ENCODE assay signal across 23 cellular contexts in genomic region chr22:46502776-46503175, GRCh38. TPM values are rescaled to one million over a fixed set of nuclear protein-coding genes. Genes with fewer than 3 reads are reported as not detected.
DNase-seq lines count a peak whose midpoint lies in the region; ATAC-seq and TF ChIP-seq lines count a peak whose summit lies in the region.
"Had no signal": no experiment of that assay in that cellular context is flagged by ENCODE, and none has a peak within 500 bp of the region (broad histone marks: within the 10 kb centered on the region; RNA-seq: fewer than 3 reads in every experiment).

No MANE protein-coding gene starts in this region.

- H3K9me2 ChIP-seq in PC-9 (ENCODE audit: insufficient read depth), result no peaks in the 10 kb centered on the region

- peak overlapping the region; percentile 100 for H2BK12ac ChIP-seq in neuronal stem cell (ENCODE audit: low read length)

- intact Hi-C loops in PC-9 (cut with micrococcal nuclease; ENCODE audit: unreplicated experiment), result no loop called here

- TF ChIP-seq POLR2A in suprapubic skin (IDR thresholded peaks at IDR 0.05), result no peak

- peak overlapping the region; percentile 94 for H3K18ac ChIP-seq in neuronal stem cell (ENCODE audit: low read length)

- H2AK5ac ChIP-seq in neuronal stem cell (ENCODE audit: low read depth, low read length), result peak overlapping the region; percentile 99

- H3K9ac ChIP-seq in BLaER1 (peak overlapping the region; percentile 33; the same call in 1 of the 2 replicates), neuronal stem cell (ENCODE audit: low read depth, low read length, poor library complexity) (no peak overlapping the region)
- H3K9ac ChIP-seq: GM23248, KMS-11 had no signal

- H3K4me2 ChIP-seq in BLaER1 (peak overlapping the region; percentile 97), PC-9 (0 out of 2 replicates have a peak overlapping the region, but pooled peaks have one; percentile 16), neuronal stem cell (ENCODE audit: insufficient read depth, low read length, poor library complexity, severe bottlenecking) (no peak overlapping the region)
- H3K4me2 ChIP-seq: KMS-11 had no signal

- BruUV-seq in PC-9 (replicated peaks; lab: Mats Ljungman, UMichigan), result no TSS peak

- H3K4me1 ChIP-seq in BLaER1 (peaks cover 98% of the 10 kb centered on the region), PC-9 (replicated peaks; ENCODE audit: insufficient read depth) (peaks cover 32% of the 10 kb centered on the region), ectodermal cell (ENCODE audit: control insufficient read depth, insufficient read depth, low read length) (peaks cover 41% of the 10 kb centered on the region), neuronal stem cell (ENCODE audit: control insufficient read depth in 2 of 2, insufficient read depth in 1 of 2, low read depth in 1 of 2, low read length in 2 of 2) (peaks cover 29 to 38% of the 10 kb centered on the region in 2 donors), suprapubic skin (peaks cover 16% of the 10 kb centered on the region)
- H3K4me1 ChIP-seq: Caco-2 had no signal

- H2BK120ac ChIP-seq in neuronal stem cell (ENCODE audit: low read depth, low read length), result peak overlapping the region; percentile 74

- peak overlapping the region; percentile 59 for H3K27ac ChIP-seq in BLaER1
- H3K27ac ChIP-seq in PC-9, result peak overlapping the region; percentile 57
- peak overlapping the region; percentile 47 for H3K27ac ChIP-seq in ectodermal cell (ENCODE audit: insufficient read depth, low read depth, low read length, poor library complexity, severe bottlenecking)
- no peak overlapping the region for H3K27ac ChIP-seq in neuronal stem cell (replicated peaks; ENCODE audit: low read length)
- H3K27ac ChIP-seq in suprapubic skin, result no peak overlapping the region
- H3K27ac ChIP-seq: GM23248, KMS-11, SK-N-MC had no signal

- H3K36me3 ChIP-seq in BLaER1, result no peaks in the 10 kb centered on the region
- H3K36me3 ChIP-seq in PC-9 (ENCODE audit: low read depth), result no peaks in the 10 kb centered on the region
- H3K36me3 ChIP-seq in ectodermal cell (ENCODE audit: control insufficient read depth, insufficient read depth, low read length), result no peaks in the 10 kb centered on the region
- H3K36me3 ChIP-seq in neuronal stem cell (replicated peaks in 1 of 2; ENCODE audit: control insufficient read depth in 2 of 2, insufficient read depth in 2 of 2, low read length in 2 of 2), result no peaks in the 10 kb centered on the region
- H3K36me3 ChIP-seq in suprapubic skin, result no peaks in the 10 kb centered on the region
- H3K36me3 ChIP-seq: BE2C had no signal

- POLR2A ChIA-PET in PC-9 (lab: Charles Lee; ENCODE audit: unreplicated experiment), result no interaction called here

- H3K27me3 ChIP-seq in BLaER1 (no peaks in the 10 kb centered on the region), PC-9 (ENCODE audit: insufficient read depth, low read depth) (no peaks in the 10 kb centered on the region), ectodermal cell (ENCODE audit: control insufficient read depth, insufficient read depth, low read length, poor library complexity, severe bottlenecking) (no peaks in the 10 kb centered on the region), neuronal stem cell (ENCODE audit: control insufficient read depth in 3 of 3, insufficient read depth in 3 of 3, low read depth in 1 of 3, low read length in 3 of 3) (no peaks in the 10 kb centered on the region), suprapubic skin (peaks cover 6% of the 10 kb centered on the region)
- H3K27me3 ChIP-seq: BE2C had no signal

- H4K8ac ChIP-seq in neuronal stem cell (ENCODE audit: low read depth, low read length), result no peak overlapping the region

- H3K4me3 ChIP-seq in BLaER1 (no peak overlapping the region; the same call in 1 of the 2 replicates), PC-9 (no peak overlapping the region), ectodermal cell (ENCODE audit: insufficient read depth, low read depth, low read length) (no peak overlapping the region), neuronal stem cell (ENCODE audit: low read length in 2 of 2) (no peak overlapping the region), suprapubic skin (no peak overlapping the region)
- H3K4me3 ChIP-seq: GM23248, SK-N-MC had no signal

- peak overlapping the region; percentile 100 for H2BK15ac ChIP-seq in neuronal stem cell (ENCODE audit: low read length)

- no peaks in the 10 kb centered on the region for H3K79me1 ChIP-seq in neuronal stem cell (ENCODE audit: low read depth, low read length)

- DNase-seq in PC-9, result no peak
- no peak for DNase-seq in neuronal stem cell (ENCODE audit: low spot score)
- DNase-seq in suprapubic skin (ENCODE audit: low spot score in 2 of 2), result no peak
- DNase-seq in NCI-H748 treated with DMSO at 0.1 percent for 48 hours (lab: John Stamatoyannopoulos, UW), result no peak
- DNase-seq: BE2C; Caco-2; CD4-positive, alpha-beta memory T cell; DMS 273 treated with DMSO at 0.1 percent for 48 hours; DMS79 treated with DMSO at 0.1 percent for 48 hours; GM23248; HCEC 1CT; NCI-H1105; NCI-H146; NCI-H2029; NCI-H345; NCI-H524; OCI-M1; SHP77 treated with DMSO at 0.1 percent for 48 hours had no signal

- TF ChIP-seq EP300 in suprapubic skin (IDR thresholded peaks at IDR 0.05), result no peak

- H3K79me2 ChIP-seq in PC-9 (ENCODE audit: low read depth), result peaks cover 13% of the 10 kb centered on the region

- peaks cover 36% of the 10 kb centered on the region for H3F3A ChIP-seq in PC-9 (ENCODE audit: insufficient read depth, low read depth)

- 48 to 49% methylated on average over 13 of the region's 13 CpGs for WGBS in ectodermal cell, 2 experiments
- WGBS in neuronal stem cell (ENCODE audit: extremely low coverage in 2 of 2, insufficient read length in 2 of 2, insufficient replicate concordance in 1 of 2), 2 donors, result no CpG with 5 or more reads among the region's 13 CpGs
- 72% methylated on average over 8 of the region's 13 CpGs for WGBS in suprapubic skin

- H3K23ac ChIP-seq in neuronal stem cell (ENCODE audit: low read depth, low read length, poor library complexity), result peak overlapping the region; percentile 97

- H3K14ac ChIP-seq in neuronal stem cell (ENCODE audit: low read length), result no peak overlapping the region

- H4K91ac ChIP-seq in neuronal stem cell (ENCODE audit: low read depth, low read length, poor library complexity), result peak overlapping the region; percentile 87

- H2AFZ ChIP-seq in PC-9 (no peak overlapping the region), neuronal stem cell (ENCODE audit: low read length) (no peak overlapping the region)
- H2AFZ ChIP-seq: GM23248 had no signal

- H4K20me1 ChIP-seq in BLaER1 (no peaks in the 10 kb centered on the region), PC-9 (ENCODE audit: insufficient read depth) (no peaks in the 10 kb centered on the region)

- peak overlapping the region; percentile 49 for H2BK5ac ChIP-seq in neuronal stem cell (ENCODE audit: low read length)

- CTCF ChIA-PET in PC-9 (lab: Charles Lee), result no interaction called here

- H3K4ac ChIP-seq in neuronal stem cell (ENCODE audit: low read length), result peak overlapping the region; percentile 96

- H3K9me3 ChIP-seq in BLaER1, result no peaks in the 10 kb centered on the region
- no peaks in the 10 kb centered on the region for H3K9me3 ChIP-seq in PC-9 (ENCODE audit: insufficient read depth, low read depth)
- no peaks in the 10 kb centered on the region for H3K9me3 ChIP-seq in ectodermal cell (ENCODE audit: control insufficient read depth, low read length)
- H3K9me3 ChIP-seq in neuronal stem cell (replicated peaks in 1 of 2; ENCODE audit: control insufficient read depth in 2 of 2, insufficient read depth in 1 of 2, low read depth in 1 of 2, low read length in 2 of 2), result no peaks in the 10 kb centered on the region
- H3K9me3 ChIP-seq in suprapubic skin, result no peaks in the 10 kb centered on the region
- H3K9me3 ChIP-seq: BE2C, Caco-2 had no signal

- no peak for ATAC-seq in HG03460 (IDR thresholded peaks at IDR 0.05; ENCODE audit: unreplicated experiment)

- TF ChIP-seq CTCF in PC-9 (conservative IDR thresholded peaks at IDR 0.05) (no peak), suprapubic skin (IDR thresholded peaks at IDR 0.05) (no peak)

RNA-seq across cellular contexts. Expression of gene CELSR1, which starts 34.6 kb away (rescaled TPM):
- total RNA-seq in PC-9 (2021) (37.6 and 55.4 TPM in 2 replicates), suprapubic skin (100 to 1,000 TPM in 1 of 4 donors, 10 to 100 TPM in 3; 75.6 to 102 (median 77.5) TPM)
- 27.5 TPM for polyA plus RNA-seq in ectodermal cell (2013, experiment 1 of 4)
- polyA plus RNA-seq in ectodermal cell (2013, experiment 2 of 4), result 39.8 TPM
- polyA plus RNA-seq in ectodermal cell (2013, experiment 3 of 4), result 32.8 TPM
- 38.3 TPM for polyA plus RNA-seq in ectodermal cell (2013, experiment 4 of 4)
- 6.6 TPM for polyA plus RNA-seq in neuronal stem cell (2013, experiment 1 of 2)
- polyA plus RNA-seq in neuronal stem cell (2013, experiment 2 of 2), result 7.3 TPM

Comparison
In these comparisons a context has a peak if more than half of its experiments do, and no peak if none do; other contexts are left out.
1. H3K27ac ChIP-seq: peak in BLaER1 (single experiment), PC-9 (single experiment) and ectodermal cell (single experiment); none in neuronal stem cell (single experiment) and suprapubic skin (single experiment).